Comparison of ENCODE assay signal across 21 cellular contexts in genomic region chr22:47046411-47047065, GRCh38.
DNase-seq lines count a peak whose midpoint lies in the region; ATAC-seq and TF ChIP-seq lines count a peak whose summit lies in the region.
"Had no signal": no experiment of that assay in that cellular context is flagged by ENCODE, and none has a peak within 500 bp of the region (broad histone marks: within the 10 kb centered on the region; RNA-seq: fewer than 3 reads in every experiment).

No MANE protein-coding gene starts in this region.

- intact Hi-C loops in CD4-positive, alpha-beta memory T cell (cut with micrococcal nuclease), result no loop called here
- intact Hi-C loops in posterior vena cava (cut with DNase I), result no loop called here
- intact Hi-C loops in Calu3 (cut with micrococcal nuclease; ENCODE audit: unreplicated experiment), result no loop called here

- no peak for ATAC-seq in activated T-helper 17 cell treated with anti-CD3 and anti-CD28 coated beads, Interleukin-2, amount 50 U/mL, for 72 hours (replicated peaks)
- ATAC-seq: activated naive CD8-positive, alpha-beta T cell treated with anti-CD3 and anti-CD28 coated beads, Interleukin-2, amount 50 U/mL, for 24 hours; mucosa of descending colon had no signal

- 64 to 74% methylated on average over 10 of the region's 10 CpGs for whole genome bisulfite sequencing in esophagus, 2 donors

- H3K4me3 Mint-ChIP-seq in CD4-positive, alpha-beta memory T cell, result no peak overlapping the region
- no peak overlapping the region for H3K4me3 Mint-ChIP-seq in Calu3 (ENCODE audit: low read depth, unreplicated experiment)
- H3K4me3 Mint-ChIP-seq in activated T-helper 17 cell treated with anti-CD3 and anti-CD28 coated beads, Interleukin-2, amount 50 U/mL, for 72 hours, result no peak overlapping the region
- H3K4me3 Mint-ChIP-seq: activated naive CD8-positive, alpha-beta T cell treated with anti-CD3 and anti-CD28 coated beads, Interleukin-2, amount 50 U/mL, for 24 hours; nephron; stimulated activated naive CD8-positive, alpha-beta T cell treated with anti-CD3 and anti-CD28 coated beads, Interleukin-15, Interleukin-2, amounts not matched to agents 100 ng/mL and 50 ng/mL, for 24 hours had no signal

- CTCF ChIA-PET in CD4-positive, alpha-beta memory T cell (lab: Charles Lee; ENCODE audit: partially characterized antibody), result no interaction called here
- CTCF ChIA-PET in Calu3 (lab: Charles Lee), result no interaction called here

- H3K27me3 ChIP-seq in CD4-positive, alpha-beta memory T cell (ENCODE audit: insufficient read depth, low read length), result no peaks in the 10 kb centered on the region
- H3K27me3 ChIP-seq in esophagus (ENCODE audit: control insufficient read depth in 1 of 2, insufficient read depth in 2 of 2, low read length in 2 of 2), result no peaks in the 10 kb centered on the region

- no peaks in the 10 kb centered on the region for H3K27me3 Mint-ChIP-seq in CD4-positive, alpha-beta memory T cell
- no peaks in the 10 kb centered on the region for H3K27me3 Mint-ChIP-seq in Calu3 (ENCODE audit: unreplicated experiment)
- H3K27me3 Mint-ChIP-seq in activated T-helper 17 cell treated with anti-CD3 and anti-CD28 coated beads, Interleukin-2, amount 50 U/mL, for 72 hours, result no peaks in the 10 kb centered on the region
- H3K27me3 Mint-ChIP-seq: activated naive CD8-positive, alpha-beta T cell treated with anti-CD3 and anti-CD28 coated beads, Interleukin-2, amount 50 U/mL, for 24 hours; stimulated activated naive CD8-positive, alpha-beta T cell treated with anti-CD3 and anti-CD28 coated beads, Interleukin-15, Interleukin-2, amounts not matched to agents 100 ng/mL and 50 ng/mL, for 24 hours had no signal

- BruUV-seq in Calu3 (replicated peaks; lab: Mats Ljungman, UMichigan), result no TSS peak

- H3K4me1 ChIP-seq in CD4-positive, alpha-beta memory T cell (ENCODE audit: insufficient read depth, low read length), result no peaks in the 10 kb centered on the region
- H3K4me1 ChIP-seq in esophagus (ENCODE audit: control insufficient read depth in 2 of 2, insufficient read depth in 2 of 2, low read length in 1 of 2), result peaks cover 3 to 39% of the 10 kb centered on the region in 2 donors

- H3K36me3 ChIP-seq in CD4-positive, alpha-beta memory T cell (ENCODE audit: insufficient read depth, low read length), result no peaks in the 10 kb centered on the region
- no peaks in the 10 kb centered on the region for H3K36me3 ChIP-seq in esophagus (ENCODE audit: control insufficient read depth in 2 of 2, insufficient read depth in 2 of 2, low read length in 1 of 2)

- H3K9me3 Mint-ChIP-seq in CD4-positive, alpha-beta memory T cell, result no peaks in the 10 kb centered on the region
- H3K9me3 Mint-ChIP-seq in Calu3 (ENCODE audit: low read depth, unreplicated experiment), result no peaks in the 10 kb centered on the region
- no peaks in the 10 kb centered on the region for H3K9me3 Mint-ChIP-seq in activated T-helper 17 cell treated with anti-CD3 and anti-CD28 coated beads, Interleukin-2, amount 50 U/mL, for 72 hours
- H3K9me3 Mint-ChIP-seq: activated naive CD8-positive, alpha-beta T cell treated with anti-CD3 and anti-CD28 coated beads, Interleukin-2, amount 50 U/mL, for 24 hours; nephron; stimulated activated naive CD8-positive, alpha-beta T cell treated with anti-CD3 and anti-CD28 coated beads, Interleukin-15, Interleukin-2, amounts not matched to agents 100 ng/mL and 50 ng/mL, for 24 hours had no signal

- DNase-seq in activated CD8-positive, alpha-beta memory T cell treated with anti-CD3 and anti-CD28 coated beads, Interleukin-2, amount 50 U/mL, for 4 hours, result peak; percentile 8
- DNase-seq in activated CD8-positive, alpha-beta memory T cell treated with anti-CD3 and anti-CD28 coated beads for 24 hours, result no peak
- no peak for DNase-seq in CD4-positive, alpha-beta memory T cell
- DNase-seq in posterior vena cava (ENCODE audit: low spot score), result peak; percentile 13
- DNase-seq in Calu3, result no peak
- DNase-seq in NCI-H1694 treated with DMSO at 0.1 percent for 48 hours (lab: John Stamatoyannopoulos, UW), result no peak
- DNase-seq: activated CD8-positive, alpha-beta memory T cell treated with anti-CD3 and anti-CD28 coated beads, Interleukin-2, amount 50 U/mL, for 48 hours; activated effector memory CD4-positive, alpha-beta T cell treated with Interleukin-2 at 50 U/mL for 16 hours; activated naive CD8-positive, alpha-beta T cell treated with anti-CD3 and anti-CD28 coated beads, Interleukin-2, amount 50 U/mL, for 24 hours; cerebellar nuclear complex; DMS153; GOT3; head of caudate nucleus; NCI-H526; NK-92 treated with Interleukin-12 subunit alpha and Interleukin-12 subunit beta, amount 100 ng/mL, for 24 hours; PC-9 had no signal

- peaks cover 20 to 31% (median 26%) of the 10 kb centered on the region in 4 donors for H3K4me1 Mint-ChIP-seq in CD4-positive, alpha-beta memory T cell
- no peaks in the 10 kb centered on the region for H3K4me1 Mint-ChIP-seq in Calu3 (ENCODE audit: low read depth, unreplicated experiment)
- H3K4me1 Mint-ChIP-seq in activated T-helper 17 cell treated with anti-CD3 and anti-CD28 coated beads, Interleukin-2, amount 50 U/mL, for 72 hours, result peaks cover 38% of the 10 kb centered on the region

- H3K4me3 ChIP-seq in CD4-positive, alpha-beta memory T cell (ENCODE audit: low read length in 2 of 2), result no peak overlapping the region
- H3K4me3 ChIP-seq in esophagus (ENCODE audit: low read depth in 1 of 2, low read length in 2 of 2), result no peak overlapping the region
- H3K4me3 ChIP-seq: mucosa of descending colon, PC-9 had no signal

- no peaks in the 10 kb centered on the region for H3K9me3 ChIP-seq in CD4-positive, alpha-beta memory T cell (ENCODE audit: control insufficient read depth in 1 of 2, low read length in 2 of 2)
- H3K9me3 ChIP-seq in esophagus (ENCODE audit: control insufficient read depth in 2 of 2, insufficient read depth in 1 of 2, low read depth in 1 of 2, low read length in 1 of 2), result no peaks in the 10 kb centered on the region
- H3K9me3 ChIP-seq: mucosa of descending colon had no signal

- H3K27ac ChIP-seq in CD4-positive, alpha-beta memory T cell (ENCODE audit: low read depth, low read length), result no peak overlapping the region
- peak overlapping the region; percentile 60 to 71 for H3K27ac ChIP-seq in esophagus (ENCODE audit: low read depth in 2 of 2, low read length in 1 of 2)
- H3K27ac ChIP-seq: PC-9 had no signal

- POLR2A ChIA-PET in CD4-positive, alpha-beta memory T cell (lab: Charles Lee; ENCODE audit: partially characterized antibody), result no interaction called here

- no peak for TF ChIP-seq CTCF in Calu3 (IDR thresholded peaks at IDR 0.05; ENCODE audit: unreplicated experiment)

- H3K36me3 Mint-ChIP-seq in CD4-positive, alpha-beta memory T cell, result peaks cover 0 to 4% of the 10 kb centered on the region in 2 donors
- H3K36me3 Mint-ChIP-seq in Calu3 (ENCODE audit: insufficient read depth, unreplicated experiment), result peaks cover 5% of the 10 kb centered on the region
- peaks cover 38% of the 10 kb centered on the region for H3K36me3 Mint-ChIP-seq in activated T-helper 17 cell treated with anti-CD3 and anti-CD28 coated beads, Interleukin-2, amount 50 U/mL, for 72 hours (ENCODE audit: low read depth)

- peak overlapping the region in 4 of 7 donors; percentile 17 to 68 (median 44) for H3K27ac Mint-ChIP-seq in CD4-positive, alpha-beta memory T cell
- H3K27ac Mint-ChIP-seq in Calu3 (ENCODE audit: unreplicated experiment), result no peak overlapping the region
- H3K27ac Mint-ChIP-seq in activated T-helper 17 cell treated with anti-CD3 and anti-CD28 coated beads, Interleukin-2, amount 50 U/mL, for 72 hours, result no peak overlapping the region
- H3K27ac Mint-ChIP-seq: activated naive CD8-positive, alpha-beta T cell treated with anti-CD3 and anti-CD28 coated beads, Interleukin-2, amount 50 U/mL, for 24 hours; nephron; stimulated activated naive CD8-positive, alpha-beta T cell treated with anti-CD3 and anti-CD28 coated beads, Interleukin-15, Interleukin-2, amounts not matched to agents 100 ng/mL and 50 ng/mL, for 24 hours had no signal

Comparison
In these comparisons a context has a peak if more than half of its experiments do, and no peak if none do; other contexts are left out.
1. DNase-seq: peak in activated CD8-positive, alpha-beta memory T cell treated with anti-CD3 and anti-CD28 coated beads, Interleukin-2, amount 50 U/mL, for 4 hours (single experiment) and posterior vena cava (single experiment); none in activated CD8-positive, alpha-beta memory T cell treated with anti-CD3 and anti-CD28 coated beads for 24 hours (single experiment), CD4-positive, alpha-beta memory T cell (0 of 5), Calu3 (single experiment) and NCI-H1694 treated with DMSO at 0.1 percent for 48 hours (single experiment).
2. H3K27ac Mint-ChIP-seq: peak in CD4-positive, alpha-beta memory T cell (4 of 7); none in Calu3 (single experiment) and activated T-helper 17 cell treated with anti-CD3 and anti-CD28 coated beads, Interleukin-2, amount 50 U/mL, for 72 hours (single experiment).